In genomic region chr21:32382108-32382601, GRCh38 we compare ENCODE assay signal across 14 cellular contexts. TPM values are rescaled to one million over a fixed set of nuclear protein-coding genes. Genes with fewer than 3 reads are reported as not detected.
A peak's percentile ranks its signal among the peaks of the same experiment; 100 is the strongest.
DNase-seq lines count a peak whose midpoint lies in the region; ATAC-seq and TF ChIP-seq lines count a peak whose summit lies in the region.
"Had no signal": no experiment of that assay in that cellular context is flagged by ENCODE, and none has a peak within 500 bp of the region (broad histone marks: within the 10 kb centered on the region; RNA-seq: fewer than 3 reads in every experiment).

No MANE protein-coding gene starts in this region.

- no peak overlapping the region for H2BK12ac ChIP-seq in trophoblast cell (ENCODE audit: low read length)

- no peak overlapping the region for H3K18ac ChIP-seq in trophoblast cell (ENCODE audit: low read length)

- peaks cover 28% of the 10 kb centered on the region for H3K36me3 ChIP-seq in ACC112 (ENCODE audit: insufficient read depth, low read length)
- H3K36me3 ChIP-seq in trophoblast cell (ENCODE audit: control insufficient read depth in 1 of 2, insufficient read depth in 2 of 2, low read length in 2 of 2): peaks cover 16 to 30% of the 10 kb centered on the region in 2 experiments
- peaks cover 11 to 80% of the 10 kb centered on the region in 2 donors for H3K36me3 ChIP-seq in psoas muscle (ENCODE audit: insufficient read depth in 1 of 2, low read depth in 1 of 2)
- H3K36me3 ChIP-seq in stomach: peaks cover 24 to 80% (median 75%) of the 10 kb centered on the region in 4 donors

- TF ChIP-seq EP300 in stomach (IDR thresholded peaks at IDR 0.05): no peak

- no peak overlapping the region for H4K12ac ChIP-seq in trophoblast cell (ENCODE audit: low read depth, low read length)

- DNase-seq in HS-5 (ENCODE audit: low read depth) (peak; percentile 55), amniotic epithelial cell (ENCODE audit: low read depth) (peak; percentile 62), glomerular visceral epithelial cell (ENCODE audit: extremely low spot score) (peak; percentile 5), trophoblast cell (no peak), psoas muscle (no peak), endothelial cell (ENCODE audit: low spot score) (no peak), stomach (no peak)
- DNase-seq: activated T-cell treated with anti-CD3 and anti-CD28 coated beads for 4 hours; CD4-positive, alpha-beta memory T cell; mesendoderm; NCI-H187 had no signal

- intact Hi-C loops in psoas muscle (cut with DNase I) (no loop called here), stomach (cut with DNase I; ENCODE audit: low total_unique reads) (no loop called here)

- H3K4me3 ChIP-seq in ACC112 (ENCODE audit: low read depth, low read length): no peak overlapping the region
- no peak overlapping the region for H3K4me3 ChIP-seq in trophoblast cell (ENCODE audit: low read depth, low read length)
- no peak overlapping the region for H3K4me3 ChIP-seq in psoas muscle
- H3K4me3 ChIP-seq in stomach: no peak overlapping the region

- H3K23ac ChIP-seq in trophoblast cell (ENCODE audit: low read length): no peak overlapping the region

- H2AK5ac ChIP-seq in trophoblast cell (ENCODE audit: low read length): no peak overlapping the region

- no peak overlapping the region for H4K91ac ChIP-seq in trophoblast cell (ENCODE audit: low read depth, low read length)

- peaks cover 11% of the 10 kb centered on the region for H3K27me3 Mint-ChIP-seq in endothelial cell (ENCODE audit: unreplicated experiment)
- H3K27me3 Mint-ChIP-seq: CD4-positive, alpha-beta memory T cell had no signal

- no peak for TF ChIP-seq POLR2A in stomach (IDR thresholded peaks at IDR 0.05)

- H3K9me3 Mint-ChIP-seq in endothelial cell (ENCODE audit: unreplicated experiment): no peaks in the 10 kb centered on the region
- H3K9me3 Mint-ChIP-seq: CD4-positive, alpha-beta memory T cell had no signal

- H3K27ac ChIP-seq in ACC112 (ENCODE audit: low read depth, low read length): peak overlapping the region; percentile 67
- no peak overlapping the region for H3K27ac ChIP-seq in trophoblast cell (ENCODE audit: low read depth, low read length)
- H3K27ac ChIP-seq in psoas muscle: no peak overlapping the region
- H3K27ac ChIP-seq in stomach: peak overlapping the region in 2 of 5 donors; percentile 46 to 52
- H3K27ac ChIP-seq: HL-60 had no signal

- H3K14ac ChIP-seq in trophoblast cell (ENCODE audit: low read length): no peak overlapping the region

- H3K79me2 ChIP-seq in ACC112 (ENCODE audit: control insufficient read depth, insufficient read depth, low read length, unreplicated experiment): peaks cover 35% of the 10 kb centered on the region
- H3K79me2 ChIP-seq in trophoblast cell (ENCODE audit: control insufficient read depth, insufficient read depth, low read length, poor library complexity): peaks cover 2% of the 10 kb centered on the region

- no peak overlapping the region for H2BK5ac ChIP-seq in trophoblast cell (ENCODE audit: low read depth, low read length, poor library complexity)

- H3K79me1 ChIP-seq in trophoblast cell (ENCODE audit: low read length): no peaks in the 10 kb centered on the region

- H3K27ac Mint-ChIP-seq in endothelial cell (ENCODE audit: unreplicated experiment): no peak overlapping the region
- H3K27ac Mint-ChIP-seq: CD4-positive, alpha-beta memory T cell had no signal

- no peak overlapping the region for H4K8ac ChIP-seq in trophoblast cell (ENCODE audit: low read depth, low read length)

- no peak for TF ChIP-seq CTCF in psoas muscle (IDR thresholded peaks at IDR 0.05)
- no peak for TF ChIP-seq CTCF in endothelial cell (IDR thresholded peaks at IDR 0.05; ENCODE audit: unreplicated experiment)
- no peak for TF ChIP-seq CTCF in stomach (IDR thresholded peaks at IDR 0.05)

- no peak for ATAC-seq in psoas muscle

- no peaks in the 10 kb centered on the region for H3K4me1 Mint-ChIP-seq in endothelial cell (ENCODE audit: unreplicated experiment)

- H3K9me3 ChIP-seq in trophoblast cell (ENCODE audit: insufficient read depth, low read depth, low read length) (no peaks in the 10 kb centered on the region), psoas muscle (no peaks in the 10 kb centered on the region), stomach (no peaks in the 10 kb centered on the region)

- no peak overlapping the region for H2AFZ ChIP-seq in ACC112 (ENCODE audit: low read length, unreplicated experiment)
- no peak overlapping the region for H2AFZ ChIP-seq in trophoblast cell (ENCODE audit: insufficient read depth, low read length, poor library complexity)

- no peak overlapping the region for H3K4me3 Mint-ChIP-seq in endothelial cell (ENCODE audit: unreplicated experiment)
- H3K4me3 Mint-ChIP-seq: CD4-positive, alpha-beta memory T cell had no signal

- no CpG with 5 or more reads among the region's 9 CpGs for WGBS in trophoblast cell (ENCODE audit: extremely low coverage, insufficient coverage, insufficient read length)
- WGBS in psoas muscle, 3 donors: 59 to 70% (median 62%) methylated on average over 9 of the region's 9 CpGs
- 37 to 56% (median 42%) methylated on average over 9 of the region's 9 CpGs for WGBS in stomach, 5 donors

- no peak overlapping the region for H3K4me2 ChIP-seq in trophoblast cell (ENCODE audit: low read length)

- H3K4ac ChIP-seq in trophoblast cell (ENCODE audit: low read depth, low read length): no peak overlapping the region

- H3K4me1 ChIP-seq in ACC112 (ENCODE audit: control insufficient read depth, insufficient read depth, low read length, unreplicated experiment): peaks cover 38% of the 10 kb centered on the region
- H3K4me1 ChIP-seq in trophoblast cell (ENCODE audit: control insufficient read depth in 1 of 2, insufficient read depth in 2 of 2, low read length in 2 of 2): no peaks in the 10 kb centered on the region
- peaks cover 9% of the 10 kb centered on the region for H3K4me1 ChIP-seq in psoas muscle
- peaks cover 0 to 24% (median 10%) of the 10 kb centered on the region in 4 donors for H3K4me1 ChIP-seq in stomach

- peaks cover 23% of the 10 kb centered on the region for H3K36me3 Mint-ChIP-seq in endothelial cell (ENCODE audit: low read depth, unreplicated experiment)

- no peak overlapping the region for H2BK120ac ChIP-seq in trophoblast cell (ENCODE audit: insufficient read depth, low read length, poor library complexity)

- H3K9ac ChIP-seq in trophoblast cell (ENCODE audit: low read length): no peak overlapping the region

- H3K27me3 ChIP-seq in ACC112 (ENCODE audit: insufficient read depth, low read length) (no peaks in the 10 kb centered on the region), trophoblast cell (ENCODE audit: insufficient read depth, low read length) (no peaks in the 10 kb centered on the region), psoas muscle (ENCODE audit: insufficient read depth in 3 of 3, low read length in 2 of 3) (no peaks in the 10 kb centered on the region), stomach (no peaks in the 10 kb centered on the region)

RNA-seq across cellular contexts. Expression of gene URB1, which starts 10.7 kb away (rescaled TPM):
- 3.0 TPM in 2 replicates for polyA plus RNA-seq in trophoblast cell (2013)
- total RNA-seq in psoas muscle (10 to 100 TPM; 12.9 to 19.8 (median 17.9) TPM), endothelial cell (ENCODE audit: unreplicated experiment) (10.6 TPM), stomach (10 to 100 TPM in 4 of 5 donors, 1 to 10 TPM in 1; 9.3 to 16.3 (median 15.4) TPM)
- polyA plus RNA-seq in psoas muscle (1 to 10 TPM; 4.8 to 9.5 (median 8.1) TPM), stomach (1 to 10 TPM; 1.2 to 3.4 (median 1.9) TPM)

RNA-seq across cellular contexts. Expression of gene EVA1C, which starts 30.4 kb away (rescaled TPM):
- not detected in 2 replicates for polyA plus RNA-seq in trophoblast cell (2013)
- total RNA-seq in psoas muscle: 10 to 100 TPM in 1 of 4 donors, 1 to 10 TPM in 3; 5.5 to 10.7 (median 7.3) TPM
- 1 to 10 TPM; 5.6 to 9.7 (median 5.8) TPM for polyA plus RNA-seq in psoas muscle
- 1.1 TPM for total RNA-seq in endothelial cell (ENCODE audit: unreplicated experiment)
- total RNA-seq in stomach: 100 to 1,000 TPM in 1 of 5 donors, 10 to 100 TPM in 4; 10.6 to 142 (median 48.7) TPM
- polyA plus RNA-seq in stomach: 10 to 100 TPM; 18.2 to 39.1 (median 33.6) TPM
- total RNA-seq: OCI-LY7 had no signal

Comparison
In these comparisons a context has a peak if more than half of its experiments do, and no peak if none do; other contexts are left out.
1. DNase-seq: peak in HS-5 (single experiment), amniotic epithelial cell (single experiment) and glomerular visceral epithelial cell (single experiment); none in trophoblast cell (0 of 2), psoas muscle (0 of 2), endothelial cell (single experiment) and stomach (single experiment).